In the genomic region with DNA sequence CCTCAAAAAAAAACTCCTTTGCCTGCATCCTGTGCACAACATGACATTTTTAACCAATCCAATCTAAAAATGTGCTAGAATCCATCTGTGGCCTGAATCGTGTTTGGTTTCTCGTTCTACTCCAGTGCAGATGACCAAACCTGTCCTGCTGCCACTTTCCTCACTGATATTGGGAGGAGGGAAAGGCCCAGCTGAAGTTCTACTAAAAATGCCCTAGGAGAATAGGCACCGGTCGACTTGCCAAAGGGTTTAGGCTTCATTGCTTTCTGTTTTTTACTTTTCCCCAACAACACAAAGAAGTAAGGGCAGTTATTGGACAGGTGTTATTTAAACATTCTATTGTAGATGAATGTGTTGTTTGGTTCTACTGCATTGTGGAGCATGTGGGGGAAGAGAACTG, we compare ENCODE assay signal across 25 cellular contexts. TPM values are rescaled to one million over a fixed set of nuclear protein-coding genes. Genes with fewer than 3 reads are reported as not detected.
"Had no signal": no experiment of that assay in that cellular context is flagged by ENCODE, and none has a peak within 500 bp of the region (broad histone marks: within the 10 kb centered on the region; RNA-seq: fewer than 3 reads in every experiment).

No MANE protein-coding gene starts in this region.

- H3K27ac ChIP-seq: left ventricle myocardium inferior, neural progenitor cell, neutrophil, right atrium auricular region, right lobe of liver, suprapubic skin, thoracic aorta, tibial nerve, uterus had no signal

- H3K9ac ChIP-seq: neural progenitor cell had no signal

- FAIRE-seq: islet of Langerhans had no signal

- H2AFZ ChIP-seq: neural progenitor cell had no signal

- H3K4me2 ChIP-seq: neural progenitor cell, smooth muscle cell had no signal

- H3K9me3 Mint-ChIP-seq: immature natural killer cell; nephron; stimulated activated memory B cell treated with anti-CD40 and anti-IgM and Interleukin-4, amounts not matched to agents 10 μg/mL and 1 μg/mL and 100 μg/mL, for 72 hours; stimulated activated naive CD8-positive, alpha-beta T cell treated with anti-CD3 and anti-CD28 coated beads, Interleukin-15, Interleukin-2, amounts not matched to agents 100 ng/mL and 50 ng/mL, for 24 hours; type B pancreatic cell had no signal

- H3K27me3 ChIP-seq: neural progenitor cell, right atrium auricular region, right lobe of liver, suprapubic skin, tibial nerve, uterus had no signal

- H3K4me1 ChIP-seq: left ventricle myocardium inferior, right atrium auricular region, right lobe of liver, suprapubic skin, uterus had no signal

- H3K4me3 Mint-ChIP-seq: immature natural killer cell; naive thymus-derived CD8-positive, alpha-beta T cell; nephron; neural progenitor cell; stimulated activated memory B cell treated with anti-CD40 and anti-IgM and Interleukin-4, amounts not matched to agents 10 μg/mL and 1 μg/mL and 100 μg/mL, for 72 hours; stimulated activated naive CD8-positive, alpha-beta T cell treated with anti-CD3 and anti-CD28 coated beads, Interleukin-15, Interleukin-2, amounts not matched to agents 100 ng/mL and 50 ng/mL, for 24 hours; type B pancreatic cell had no signal

- H3K9me3 ChIP-seq: left ventricle myocardium inferior, neutrophil, right atrium auricular region, right lobe of liver, suprapubic skin, thoracic aorta, tibial nerve, uterus had no signal

- H3K27ac Mint-ChIP-seq: immature natural killer cell; nephron; neural progenitor cell; progenitor cell of endocrine pancreas; stimulated activated memory B cell treated with anti-CD40 and anti-IgM and Interleukin-4, amounts not matched to agents 10 μg/mL and 1 μg/mL and 100 μg/mL, for 72 hours; stimulated activated naive CD8-positive, alpha-beta T cell treated with anti-CD3 and anti-CD28 coated beads, Interleukin-15, Interleukin-2, amounts not matched to agents 100 ng/mL and 50 ng/mL, for 24 hours; type B pancreatic cell had no signal

- H3K36me3 ChIP-seq: left ventricle myocardium inferior, neural progenitor cell, neutrophil, right atrium auricular region, right lobe of liver, suprapubic skin, thoracic aorta, tibial nerve, uterus had no signal

- DNase-seq: hypothalamus; immature natural killer cell; left ventricle myocardium inferior; naive thymus-derived CD8-positive, alpha-beta T cell; occipital lobe; right lobe of liver; stimulated activated CD4-positive, alpha-beta T cell treated with anti-CD3 and anti-CD28 coated beads, Interleukin-1b, Interleukin-23, amount 100 ng/mL, for 48 hours; stimulated activated CD4-positive, alpha-beta T cell treated with anti-CD3 and anti-CD28 coated beads, Interleukin-2, amount 100 ng/mL, for 48 hours; stimulated activated CD4-positive, alpha-beta T cell treated with anti-CD3 and anti-CD28 coated beads, Interleukin-4, amount 100 ng/mL, for 4 hours; stimulated activated CD8-positive, alpha-beta memory T cell treated with anti-CD3 and anti-CD28 coated beads, Interleukin-4, amount 100 ng/mL, for 48 hours; uterus had no signal

- H3K36me3 Mint-ChIP-seq: naive thymus-derived CD8-positive, alpha-beta T cell; stimulated activated memory B cell treated with anti-CD40 and anti-IgM and Interleukin-4, amounts not matched to agents 10 μg/mL and 1 μg/mL and 100 μg/mL, for 72 hours had no signal

- H3K4me3 ChIP-seq: left ventricle myocardium inferior, lung, neural progenitor cell, right atrium auricular region, right lobe of liver, smooth muscle cell, suprapubic skin, thoracic aorta, tibial nerve, uterus had no signal

- H3K4me1 Mint-ChIP-seq: immature natural killer cell, nephron had no signal

RNA-seq across cellular contexts. Expression of a gene that starts 7.8 kb away (rescaled TPM):
- polyA plus RNA-seq: immature natural killer cell had no signal
